In genomic region chr17:75864448-75864871, GRCh38 we compare ENCODE assay signal across 8 cellular contexts. TPM values are rescaled to one million over a fixed set of nuclear protein-coding genes. Genes with fewer than 3 reads are reported as not detected.
DNase-seq lines count a peak whose midpoint lies in the region; ATAC-seq and TF ChIP-seq lines count a peak whose summit lies in the region.

No MANE protein-coding gene starts in this region.

- H3K27ac ChIP-seq in RWPE1 = peak overlapping the region; percentile 83

- TF ChIP-seq CTCF in AG09319 (IDR thresholded peaks at IDR 0.05; ENCODE audit: low read depth, low read length) (no peak), RWPE1 (conservative IDR thresholded peaks at IDR 0.05; ENCODE audit: low read depth) (no peak), epithelial cell of esophagus (IDR thresholded peaks at IDR 0.05; ENCODE audit: insufficient read depth, low read depth, low read length, missing control alignments) (no peak)

- ATAC-seq in GM18520 (IDR thresholded peaks at IDR 0.05; ENCODE audit: unreplicated experiment) (peak; percentile 77), HG02943 (IDR thresholded peaks at IDR 0.05; ENCODE audit: low read depth, unreplicated experiment) (peak; percentile 82)

- POLR2A ChIA-PET in RWPE1 (lab: Yijun Ruan, JAX; ENCODE audit: low non-redundant PET) = interaction anchor here (0.6 kb wide), 1 partner anchor 22 kb away, joined by 3 read pairs; no protein-coding TSS in a partner anchor

- CTCF ChIA-PET in RWPE1 (lab: Yijun Ruan, JAX) = interaction anchor here (0.6 kb wide), 1 partner anchor 15 kb away, joined by 4 read pairs; no protein-coding TSS in a partner anchor

- DNase-seq in AG09319 (ENCODE audit: extremely low read depth, low read depth) (peak; percentile 75), RWPE1 (ENCODE audit: low spot score) (no peak), epithelial cell of esophagus (ENCODE audit: low read depth) (peak; percentile 71), posterior vena cava (ENCODE audit: low spot score) (peak; percentile 88), cerebellum (ENCODE audit: low spot score) (no peak), NCI-H748 treated with DMSO at 0.1 percent for 48 hours (lab: John Stamatoyannopoulos, UW) (no peak)

- no peak overlapping the region for H3K4me3 ChIP-seq in epithelial cell of esophagus (ENCODE audit: low read length)

- intact Hi-C loops in posterior vena cava (cut with DNase I) = no loop called here

RNA-seq across cellular contexts. Expression of gene WBP2, which starts 9.3 kb away (rescaled TPM):
- total RNA-seq in posterior vena cava (100 to 1,000 TPM in 1 of 2 donors, 10 to 100 TPM in 1; 75.8 to 111 TPM), cerebellum (26.0 TPM)

RNA-seq across cellular contexts. Expression of gene TRIM47, which starts 13.9 kb away (rescaled TPM):
- 10 to 100 TPM; 60.8 to 70.9 TPM for total RNA-seq in posterior vena cava
- total RNA-seq in cerebellum = 9.9 TPM

RNA-seq across cellular contexts. Expression of gene UNC13D, which starts 20.3 kb away (rescaled TPM):
- total RNA-seq in posterior vena cava = 10 to 100 TPM in 1 of 2 donors, 1 to 10 TPM in 1; 7.3 to 15.1 TPM
- 1.6 TPM for total RNA-seq in cerebellum

RNA-seq across cellular contexts. Expression of gene TRIM65, which starts 32.3 kb away (rescaled TPM):
- total RNA-seq in posterior vena cava (10 to 100 TPM; 12.8 to 15.7 TPM), cerebellum (8.1 TPM)

RNA-seq across cellular contexts. Expression of gene MRPL38, which starts 40.2 kb away (rescaled TPM):
- total RNA-seq in posterior vena cava (10 to 100 TPM; 49.3 to 55.5 TPM), cerebellum (27.0 TPM)

Comparison
In these comparisons a context has a peak if more than half of its experiments do, and no peak if none do; other contexts are left out.
1. DNase-seq: peak in AG09319 (single experiment), epithelial cell of esophagus (single experiment) and posterior vena cava (single experiment); none in RWPE1 (single experiment), cerebellum (single experiment) and NCI-H748 treated with DMSO at 0.1 percent for 48 hours (single experiment).